1 cellular context compared by ENCODE assay signal in the genomic region with DNA sequence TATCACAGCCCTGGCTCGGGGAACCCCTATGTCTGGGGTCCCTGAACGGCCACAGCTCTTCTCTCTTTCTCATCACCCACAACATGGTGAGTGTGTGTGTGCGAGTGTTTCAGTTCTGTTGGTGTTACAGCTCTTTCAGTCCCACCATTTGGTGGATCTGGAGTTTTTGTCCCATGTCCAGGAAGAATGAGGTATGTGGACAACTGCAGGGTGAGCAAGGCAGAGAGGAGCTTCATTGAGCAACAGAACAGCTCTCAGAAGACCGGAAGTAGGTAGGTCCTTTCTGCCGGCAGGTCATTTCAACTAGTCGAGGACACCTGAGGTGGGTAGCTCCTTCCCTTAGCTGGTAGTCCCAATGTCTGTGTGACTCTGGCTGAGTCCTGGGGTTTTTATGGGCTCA.
TF ChIP-seq lines count a peak whose summit lies in the region.

No MANE protein-coding gene starts in this region.

TF ChIP-seq in K562, 482 proteins besides CTCF, POLR2A, EP300 and RAD21:
- no peak for TF ChIP-seq RBM22 (IDR thresholded peaks at IDR 0.05; ENCODE audit: low read depth, low read length, poor library complexity, severe bottlenecking)
- peak in 1 of 2 experiments; percentile 52; a peak in 1 of 3 replicates for TF ChIP-seq CBX3 (IDR thresholded peaks at IDR 0.05; ENCODE audit: borderline replicate concordance in 1 of 2, low read length in 2 of 2)
- TF ChIP-seq ZFP36 (IDR thresholded peaks at IDR 0.05; ENCODE audit: low read depth, low read length, partially characterized antibody), result peak; percentile 72
- TF ChIP-seq TRIM28 (IDR thresholded peaks at IDR 0.05), result peak; percentile 55; the same call in 1 of the 2 replicates
